ENCODE assay signal across 11 cellular contexts in genomic region chr2:224925822-224926124, GRCh38.
DNase-seq lines count a peak whose midpoint lies in the region; ATAC-seq and FAIRE-seq lines count a peak whose summit lies in the region.
"Had no signal": no experiment of that assay in that cellular context is flagged by ENCODE, and none has a peak within 500 bp of the region (broad histone marks: within the 10 kb centered on the region; RNA-seq: fewer than 3 reads in every experiment).

No MANE protein-coding gene starts in this region.

- H3K9me3 Mint-ChIP-seq in activated T-cell treated with anti-CD3 and anti-CD28 coated beads, Interleukin-2, amount 50 U/mL, for 24 hours = no peaks in the 10 kb centered on the region
- H3K9me3 Mint-ChIP-seq in dendritic cell treated with granulocyte-macrophage colony-stimulating factor and Interleukin-4, amounts not matched to agents 40 ng/mL and 50 ng/mL, for 4 days = no peaks in the 10 kb centered on the region

- no peak overlapping the region for H3K4me3 ChIP-seq in SJCRH30
- H3K4me3 ChIP-seq: thyroid gland had no signal

- H3K27me3 ChIP-seq in SJCRH30 = no peaks in the 10 kb centered on the region
- H3K27me3 ChIP-seq: thyroid gland had no signal

- peak; percentile 17 for ATAC-seq in HG03442 (IDR thresholded peaks at IDR 0.05; ENCODE audit: unreplicated experiment)

- no peak overlapping the region for H3K27ac ChIP-seq in SJCRH30
- H3K27ac ChIP-seq: parathyroid adenoma had no signal

- H3K36me3 ChIP-seq in SJCRH30 = no peaks in the 10 kb centered on the region
- H3K36me3 ChIP-seq: thyroid gland had no signal

- FAIRE-seq in GM19239 (lab: Jason Lieb, UNC) = no peak

- H3K27ac Mint-ChIP-seq in activated T-cell treated with anti-CD3 and anti-CD28 coated beads, Interleukin-2, amount 50 U/mL, for 24 hours = peak overlapping the region; percentile 100
- H3K27ac Mint-ChIP-seq in dendritic cell treated with granulocyte-macrophage colony-stimulating factor and Interleukin-4, amounts not matched to agents 40 ng/mL and 50 ng/mL, for 4 days = peak overlapping the region; percentile 87

- no peaks in the 10 kb centered on the region for H3K9me3 ChIP-seq in SJCRH30 (replicated peaks)
- H3K9me3 ChIP-seq: thyroid gland had no signal

- no peaks in the 10 kb centered on the region for H3K4me1 ChIP-seq in SJCRH30
- H3K4me1 ChIP-seq: parathyroid adenoma had no signal

- H3K27me3 Mint-ChIP-seq in activated T-cell treated with anti-CD3 and anti-CD28 coated beads, Interleukin-2, amount 50 U/mL, for 24 hours = no peaks in the 10 kb centered on the region
- no peaks in the 10 kb centered on the region for H3K27me3 Mint-ChIP-seq in dendritic cell treated with granulocyte-macrophage colony-stimulating factor and Interleukin-4, amounts not matched to agents 40 ng/mL and 50 ng/mL, for 4 days

- intact Hi-C loops in dendritic cell treated with granulocyte-macrophage colony-stimulating factor and Interleukin-4, amounts not matched to agents 40 ng/mL and 50 ng/mL, for 4 days (cut with micrococcal nuclease) = loop anchor here (5.0 kb wide), 1 partner anchor 33 kb away; no protein-coding TSS in a partner anchor

- H3K36me3 Mint-ChIP-seq in activated T-cell treated with anti-CD3 and anti-CD28 coated beads, Interleukin-2, amount 50 U/mL, for 24 hours (ENCODE audit: low read depth) = peaks cover 87% of the 10 kb centered on the region
- H3K36me3 Mint-ChIP-seq in dendritic cell treated with granulocyte-macrophage colony-stimulating factor and Interleukin-4, amounts not matched to agents 40 ng/mL and 50 ng/mL, for 4 days (ENCODE audit: low read depth) = peaks cover 70% of the 10 kb centered on the region

- H3K4me3 Mint-ChIP-seq in activated T-cell treated with anti-CD3 and anti-CD28 coated beads, Interleukin-2, amount 50 U/mL, for 24 hours = peak overlapping the region; percentile 70
- H3K4me3 Mint-ChIP-seq in dendritic cell treated with granulocyte-macrophage colony-stimulating factor and Interleukin-4, amounts not matched to agents 40 ng/mL and 50 ng/mL, for 4 days = no peak overlapping the region

- no peak for DNase-seq in activated T-cell treated with anti-CD3 and anti-CD28 coated beads, Interleukin-2, amount 50 U/mL, for 24 hours
- no peak for DNase-seq in activated T-cell treated with anti-CD3 and anti-CD28 coated beads, Interleukin-2, amount 50 U/mL, for 48 hours
- DNase-seq in stromal cell of bone marrow (ENCODE audit: low read depth) = peak; percentile 74
- DNase-seq in GM19239 (ENCODE audit: insufficient read length, low spot score) = no peak
- DNase-seq in SJCRH30 = no peak
- DNase-seq in HUDEP-2 (lab: John Stamatoyannopoulos, UW; ENCODE audit: unreplicated experiment in 76 of 76) = no peak
- DNase-seq: NCI-H1694, thyroid gland had no signal

- peaks cover 94% of the 10 kb centered on the region for H3K4me1 Mint-ChIP-seq in activated T-cell treated with anti-CD3 and anti-CD28 coated beads, Interleukin-2, amount 50 U/mL, for 24 hours (ENCODE audit: low read depth)
- peaks cover 72% of the 10 kb centered on the region for H3K4me1 Mint-ChIP-seq in dendritic cell treated with granulocyte-macrophage colony-stimulating factor and Interleukin-4, amounts not matched to agents 40 ng/mL and 50 ng/mL, for 4 days (ENCODE audit: low read depth)
